Comparison of ENCODE assay signal across 8 cellular contexts in the genomic region with DNA sequence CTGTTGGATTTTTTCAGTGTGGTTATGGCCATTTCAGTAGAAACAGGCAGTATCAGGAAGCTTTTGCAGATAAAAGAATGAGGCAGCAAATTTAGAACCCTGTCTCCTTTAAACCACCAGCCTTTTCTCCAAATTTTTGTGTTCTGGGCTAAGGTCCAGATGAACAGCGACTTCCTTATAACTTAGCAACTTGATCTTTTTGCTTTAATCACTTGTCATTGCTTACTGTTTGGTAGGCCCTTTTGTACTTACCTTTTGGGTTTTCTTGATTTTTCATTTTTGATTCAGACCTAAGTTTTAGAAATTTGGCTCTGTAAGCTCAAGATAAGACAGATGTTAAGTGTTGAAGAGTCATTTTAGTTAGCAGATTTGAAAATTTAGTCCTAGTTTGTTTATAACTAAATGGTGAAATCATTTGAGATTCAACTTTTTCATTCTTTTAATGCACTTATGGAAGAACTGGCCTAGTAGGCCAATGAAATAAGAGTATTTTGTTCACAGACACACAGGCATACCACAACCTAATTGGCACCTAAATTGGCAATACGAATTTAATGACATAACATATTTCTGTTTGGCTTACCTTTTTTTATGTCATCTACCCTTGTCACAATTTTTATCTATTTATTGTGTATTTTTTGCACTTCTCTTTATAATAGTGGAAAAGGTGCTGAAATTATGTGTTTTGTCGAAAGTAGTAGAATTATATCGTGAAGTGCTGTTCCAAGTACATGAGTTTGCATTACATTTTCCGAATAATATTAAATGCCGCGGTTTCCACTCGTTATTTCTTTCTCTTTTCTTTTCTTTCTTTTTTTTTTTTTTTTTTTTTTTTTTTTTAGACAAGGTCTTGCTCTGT. TPM values are rescaled to one million over a fixed set of nuclear protein-coding genes. Genes with fewer than 3 reads are reported as not detected.
DNase-seq lines count a peak whose midpoint lies in the region; ATAC-seq, FAIRE-seq and TF ChIP-seq lines count a peak whose summit lies in the region.

No MANE protein-coding gene starts in this region.

- no peak for TF ChIP-seq CTCF in esophagus squamous epithelium (IDR thresholded peaks at IDR 0.05)
- TF ChIP-seq CTCF in left lung (IDR thresholded peaks at IDR 0.05) = no peak
- no peak for TF ChIP-seq CTCF in D721Med (IDR thresholded peaks at IDR 0.05; ENCODE audit: insufficient read depth, missing control alignments)

- H3K9ac ChIP-seq in SK-N-MC (ENCODE audit: insufficient read length) = peak overlapping the region; percentile 83
- peak overlapping the region; percentile 38 to 94 (median 90) for H3K9ac ChIP-seq in skeletal muscle tissue (ENCODE audit: low read depth in 1 of 3, low read length in 3 of 3)

- ATAC-seq in left lung = no peak

- 74 to 78% methylated on average over 8 of the region's 8 CpGs for WGBS in esophagus squamous epithelium, 2 donors

- H3K4me3 ChIP-seq in SK-N-MC = peak overlapping the region; percentile 92
- H3K4me3 ChIP-seq in esophagus squamous epithelium = peak overlapping the region in 3 of 4 donors; percentile 71 to 91 (median 90)
- peak overlapping the region in 2 of 3 donors; percentile 90 to 97 for H3K4me3 ChIP-seq in skeletal muscle tissue (ENCODE audit: low read length in 3 of 3)
- H3K4me3 ChIP-seq in left lung = peak overlapping the region in 1 of 2 donors; percentile 92

- intact Hi-C loops in esophagus squamous epithelium (cut with DNase I) = loop anchor here (10.0 kb wide), 1 partner anchor 51 kb away; no protein-coding TSS in a partner anchor
- intact Hi-C loops in left lung (cut with DNase I) = no loop called here

- H3K4me1 ChIP-seq in esophagus squamous epithelium (peaks cover 20 to 68% (median 27%) of the 10 kb centered on the region in 3 donors), skeletal muscle tissue (ENCODE audit: control insufficient read depth in 3 of 3, insufficient read depth in 3 of 3, low read length in 3 of 3) (peaks cover 17 to 41% (median 20%) of the 10 kb centered on the region in 3 donors), left lung (peaks cover 11 to 61% of the 10 kb centered on the region in 2 donors)

- H3K27ac ChIP-seq in SK-N-MC (peak overlapping the region; percentile 90), esophagus squamous epithelium (peak overlapping the region; percentile 34 to 98 (median 96)), skeletal muscle tissue (ENCODE audit: low read depth, low read length) (peak overlapping the region; percentile 89), left lung (peak overlapping the region in 1 of 2 donors; percentile 99)

- no peaks in the 10 kb centered on the region for H3K9me3 ChIP-seq in SK-N-MC (ENCODE audit: low read depth, low read length)
- H3K9me3 ChIP-seq in esophagus squamous epithelium = no peaks in the 10 kb centered on the region
- H3K9me3 ChIP-seq in skeletal muscle tissue (ENCODE audit: control insufficient read depth in 3 of 3, low read length in 3 of 3) = no peaks in the 10 kb centered on the region
- no peaks in the 10 kb centered on the region for H3K9me3 ChIP-seq in left lung

- H3K36me3 ChIP-seq in SK-N-MC (ENCODE audit: insufficient read depth, low read length) (no peaks in the 10 kb centered on the region), esophagus squamous epithelium (no peaks in the 10 kb centered on the region), skeletal muscle tissue (ENCODE audit: control insufficient read depth in 3 of 3, insufficient read depth in 3 of 3, low read length in 3 of 3) (no peaks in the 10 kb centered on the region), left lung (no peaks in the 10 kb centered on the region)

- FAIRE-seq in D721Med (lab: Jason Lieb, UNC) = no peak

- peak; percentile 24 for DNase-seq in NCI-H2196 (lab: John Stamatoyannopoulos, UW; ENCODE audit: unreplicated experiment)
- DNase-seq in NCI-H2196 treated with DMSO at 0.1 percent for 48 hours (lab: John Stamatoyannopoulos, UW; ENCODE audit: unreplicated experiment) = no peak
- DNase-seq in SK-N-MC (ENCODE audit: low read depth, low spot score) = no peak
- DNase-seq in esophagus squamous epithelium (lab: John Stamatoyannopoulos, UW) = no peak
- DNase-seq in nucleus accumbens (lab: John Stamatoyannopoulos, UW) = no peak
- DNase-seq in left lung = no peak
- DNase-seq in D721Med (ENCODE audit: insufficient read length, low spot score) = no peak

- H3K27me3 ChIP-seq in esophagus squamous epithelium (no peaks in the 10 kb centered on the region), skeletal muscle tissue (ENCODE audit: control insufficient read depth in 3 of 3, insufficient read depth in 3 of 3, low read length in 3 of 3) (no peaks in the 10 kb centered on the region), left lung (no peaks in the 10 kb centered on the region)

- TF ChIP-seq POLR2A in esophagus squamous epithelium (IDR thresholded peaks at IDR 0.05) = no peak

RNA-seq across cellular contexts. Expression of gene RTN3, which starts 2.1 kb away (rescaled TPM):
- 10 to 100 TPM; 48.0 to 78.3 (median 58.4) TPM for total RNA-seq in esophagus squamous epithelium
- total RNA-seq in skeletal muscle tissue = 28.7 TPM
- 100 to 1,000 TPM; 121 to 145 TPM for total RNA-seq in left lung

RNA-seq across cellular contexts. Expression of gene ATL3, which starts 12.2 kb away (rescaled TPM):
- total RNA-seq in esophagus squamous epithelium (10 to 100 TPM; 39.1 to 79.7 (median 55.3) TPM), skeletal muscle tissue (40.2 TPM), left lung (10 to 100 TPM; 76.1 to 98.2 TPM)
